In the genomic region with DNA sequence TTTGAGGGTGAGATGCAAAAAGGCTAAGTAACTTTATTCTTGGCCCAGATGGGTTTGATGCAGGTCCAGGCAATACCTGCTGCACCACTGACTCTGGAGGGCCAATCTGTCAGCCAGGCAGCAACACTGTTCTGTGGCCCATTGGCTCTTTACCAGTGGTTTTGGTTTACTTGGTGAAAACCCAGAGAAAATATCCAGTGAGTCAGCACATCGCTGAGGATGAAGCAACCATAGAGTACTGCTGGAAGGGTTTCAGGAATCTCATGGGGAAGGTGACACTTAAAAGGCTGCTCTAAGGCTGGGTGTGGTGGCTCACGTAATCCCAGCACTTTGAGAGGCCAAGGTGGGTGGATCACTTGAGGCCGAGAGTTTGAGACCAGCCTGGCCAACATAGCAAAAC, we compare ENCODE assay signal across 15 cellular contexts.
A peak's percentile ranks its signal among the peaks of the same experiment; 100 is the strongest.
DNase-seq lines count a peak whose midpoint lies in the region; ATAC-seq and TF ChIP-seq lines count a peak whose summit lies in the region.
"Had no signal": no experiment of that assay in that cellular context is flagged by ENCODE, and none has a peak within 500 bp of the region (broad histone marks: within the 10 kb centered on the region; RNA-seq: fewer than 3 reads in every experiment).

No MANE protein-coding gene starts in this region.

- TF ChIP-seq CTCF in astrocyte of the cerebellum (IDR thresholded peaks at IDR 0.05; ENCODE audit: low read depth, low read length, missing control alignments), result no peak

- no peak for ATAC-seq in HG03108 (IDR thresholded peaks at IDR 0.05; ENCODE audit: unreplicated experiment)
- no peak for ATAC-seq in GM21528 (IDR thresholded peaks at IDR 0.05; ENCODE audit: low FRiP score, unreplicated experiment)
- ATAC-seq: HepG2 had no signal

- no peak overlapping the region for H3K4me3 ChIP-seq in astrocyte of the cerebellum (ENCODE audit: low read depth, low read length)

- in situ Hi-C loops in astrocyte of the cerebellum (cut with HindIII; ENCODE audit: low sequenced_read_pairs), result no loop called here

- DNase-seq in A172 (ENCODE audit: low spot score), result peak; percentile 71
- DNase-seq in HPDE6-E6E7 (ENCODE audit: extremely low spot score), result peak; percentile 22
- DNase-seq in astrocyte of the cerebellum (ENCODE audit: low read depth), result peak; percentile 90
- DNase-seq in kidney glomerular epithelial cell (lab: John Stamatoyannopoulos, UW), result peak; percentile 24
- DNase-seq in GM19240 (ENCODE audit: insufficient read length, low spot score), result no peak
- DNase-seq in stimulated activated CD4-positive, alpha-beta T cell treated with anti-CD3 and anti-CD28 coated beads, Interleukin-12 subunit alpha, Interleukin-12 subunit beta, amount 100 ng/mL, for 4 hours, result no peak
- DNase-seq: 8988T; activated gamma-delta T cell; NCI-H1092; NCI-H345; right cardiac atrium; stimulated activated CD4-positive, alpha-beta T cell treated with anti-CD3 and anti-CD28 coated beads, Interleukin-4, amount 100 ng/mL, for 1 hour had no signal

Comparison
In these comparisons a context has a peak if more than half of its experiments do, and no peak if none do; other contexts are left out.
1. DNase-seq: peak in A172 (single experiment), HPDE6-E6E7 (single experiment), astrocyte of the cerebellum (single experiment) and kidney glomerular epithelial cell (single experiment); none in GM19240 (single experiment) and stimulated activated CD4-positive, alpha-beta T cell treated with anti-CD3 and anti-CD28 coated beads, Interleukin-12 subunit alpha, Interleukin-12 subunit beta, amount 100 ng/mL, for 4 hours (single experiment).